ENCODE assay signal across 1 cellular context in the genomic region with DNA sequence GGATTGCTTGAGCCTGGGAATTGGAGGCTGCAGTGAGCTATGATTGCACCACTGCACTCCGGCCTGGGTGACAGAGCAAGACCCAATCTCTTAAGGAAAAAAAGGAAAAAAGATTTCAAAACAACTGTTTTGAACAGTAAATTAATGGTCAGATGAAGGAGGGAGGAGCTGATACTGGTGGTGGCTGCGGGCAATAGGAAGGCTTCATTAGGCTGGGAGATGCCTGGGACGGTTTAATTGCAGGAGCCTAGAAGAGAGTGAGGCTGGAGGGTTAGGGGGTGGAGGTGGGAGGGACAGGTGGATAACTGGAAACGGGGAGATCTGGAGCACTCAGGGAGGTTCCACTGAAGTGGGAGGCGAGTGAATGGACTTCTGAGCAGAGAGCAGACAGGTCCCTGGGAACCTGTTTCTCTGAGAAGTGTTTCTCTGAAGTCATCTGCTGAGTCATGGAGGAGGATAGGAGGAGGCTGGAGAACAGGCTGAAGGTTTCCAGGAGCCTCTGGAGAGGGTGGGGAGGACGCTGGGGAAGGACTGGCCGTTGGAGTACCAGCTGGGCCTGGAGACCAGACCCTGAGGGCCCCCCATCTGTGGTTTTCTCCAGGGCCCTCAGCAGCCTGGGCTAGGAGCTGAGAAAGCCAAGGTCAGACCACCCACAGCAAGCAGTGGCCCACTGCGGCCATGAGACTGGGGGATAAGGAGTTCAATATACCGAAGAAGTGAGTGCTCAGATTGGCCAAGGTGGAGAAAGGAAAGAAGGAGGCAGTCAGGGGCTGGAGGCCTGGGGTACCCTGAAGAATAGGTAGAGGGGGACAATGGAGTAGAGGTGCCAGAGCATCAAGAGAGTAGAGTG.
TF ChIP-seq lines count a peak whose summit lies in the region.

No MANE protein-coding gene starts in this region.

TF ChIP-seq in WTC11, 78 proteins besides CTCF, POLR2A, EP300 and RAD21 (continued from another document):
- TF ChIP-seq, protein P1, sequence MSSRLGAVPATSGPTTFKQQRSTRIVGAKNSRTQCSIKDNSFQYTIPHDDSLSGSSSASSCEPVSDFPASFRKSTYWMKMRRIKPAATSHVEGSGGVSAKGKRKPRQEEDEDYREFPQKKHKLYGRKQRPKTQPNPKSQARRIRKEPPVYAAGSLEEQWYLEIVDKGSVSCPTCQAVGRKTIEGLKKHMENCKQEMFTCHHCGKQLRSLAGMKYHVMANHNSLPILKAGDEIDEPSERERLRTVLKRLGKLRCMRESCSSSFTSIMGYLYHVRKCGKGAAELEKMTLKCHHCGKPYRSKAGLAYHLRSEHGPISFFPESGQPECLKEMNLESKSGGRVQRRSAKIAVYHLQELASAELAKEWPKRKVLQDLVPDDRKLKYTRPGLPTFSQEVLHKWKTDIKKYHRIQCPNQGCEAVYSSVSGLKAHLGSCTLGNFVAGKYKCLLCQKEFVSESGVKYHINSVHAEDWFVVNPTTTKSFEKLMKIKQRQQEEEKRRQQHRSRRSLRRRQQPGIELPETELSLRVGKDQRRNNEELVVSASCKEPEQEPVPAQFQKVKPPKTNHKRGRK (CRISPR knock-in tag; IDR thresholded peaks at IDR 0.05; ENCODE audit: borderline replicate concordance) = no peak
- TF ChIP-seq TEAD4 (CRISPR knock-in tag; IDR thresholded peaks at IDR 0.05) = no peak
- TF ChIP-seq HMGA2 (CRISPR knock-in tag; IDR thresholded peaks at IDR 0.05) = no peak
- no peak for TF ChIP-seq ATF1 (CRISPR knock-in tag; IDR thresholded peaks at IDR 0.05)
- TF ChIP-seq CREM (CRISPR knock-in tag; IDR thresholded peaks at IDR 0.05) = no peak
- no peak for TF ChIP-seq ZNF138 (CRISPR knock-in tag; conservative IDR thresholded peaks at IDR 0.05)
- TF ChIP-seq, protein P2, sequence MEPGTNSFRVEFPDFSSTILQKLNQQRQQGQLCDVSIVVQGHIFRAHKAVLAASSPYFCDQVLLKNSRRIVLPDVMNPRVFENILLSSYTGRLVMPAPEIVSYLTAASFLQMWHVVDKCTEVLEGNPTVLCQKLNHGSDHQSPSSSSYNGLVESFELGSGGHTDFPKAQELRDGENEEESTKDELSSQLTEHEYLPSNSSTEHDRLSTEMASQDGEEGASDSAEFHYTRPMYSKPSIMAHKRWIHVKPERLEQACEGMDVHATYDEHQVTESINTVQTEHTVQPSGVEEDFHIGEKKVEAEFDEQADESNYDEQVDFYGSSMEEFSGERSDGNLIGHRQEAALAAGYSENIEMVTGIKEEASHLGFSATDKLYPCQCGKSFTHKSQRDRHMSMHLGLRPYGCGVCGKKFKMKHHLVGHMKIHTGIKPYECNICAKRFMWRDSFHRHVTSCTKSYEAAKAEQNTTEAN (CRISPR knock-in tag; IDR thresholded peaks at IDR 0.05) = no peak
- TF ChIP-seq GTF2I (CRISPR knock-in tag; conservative IDR thresholded peaks at IDR 0.05) = no peak
- TF ChIP-seq, protein P3, sequence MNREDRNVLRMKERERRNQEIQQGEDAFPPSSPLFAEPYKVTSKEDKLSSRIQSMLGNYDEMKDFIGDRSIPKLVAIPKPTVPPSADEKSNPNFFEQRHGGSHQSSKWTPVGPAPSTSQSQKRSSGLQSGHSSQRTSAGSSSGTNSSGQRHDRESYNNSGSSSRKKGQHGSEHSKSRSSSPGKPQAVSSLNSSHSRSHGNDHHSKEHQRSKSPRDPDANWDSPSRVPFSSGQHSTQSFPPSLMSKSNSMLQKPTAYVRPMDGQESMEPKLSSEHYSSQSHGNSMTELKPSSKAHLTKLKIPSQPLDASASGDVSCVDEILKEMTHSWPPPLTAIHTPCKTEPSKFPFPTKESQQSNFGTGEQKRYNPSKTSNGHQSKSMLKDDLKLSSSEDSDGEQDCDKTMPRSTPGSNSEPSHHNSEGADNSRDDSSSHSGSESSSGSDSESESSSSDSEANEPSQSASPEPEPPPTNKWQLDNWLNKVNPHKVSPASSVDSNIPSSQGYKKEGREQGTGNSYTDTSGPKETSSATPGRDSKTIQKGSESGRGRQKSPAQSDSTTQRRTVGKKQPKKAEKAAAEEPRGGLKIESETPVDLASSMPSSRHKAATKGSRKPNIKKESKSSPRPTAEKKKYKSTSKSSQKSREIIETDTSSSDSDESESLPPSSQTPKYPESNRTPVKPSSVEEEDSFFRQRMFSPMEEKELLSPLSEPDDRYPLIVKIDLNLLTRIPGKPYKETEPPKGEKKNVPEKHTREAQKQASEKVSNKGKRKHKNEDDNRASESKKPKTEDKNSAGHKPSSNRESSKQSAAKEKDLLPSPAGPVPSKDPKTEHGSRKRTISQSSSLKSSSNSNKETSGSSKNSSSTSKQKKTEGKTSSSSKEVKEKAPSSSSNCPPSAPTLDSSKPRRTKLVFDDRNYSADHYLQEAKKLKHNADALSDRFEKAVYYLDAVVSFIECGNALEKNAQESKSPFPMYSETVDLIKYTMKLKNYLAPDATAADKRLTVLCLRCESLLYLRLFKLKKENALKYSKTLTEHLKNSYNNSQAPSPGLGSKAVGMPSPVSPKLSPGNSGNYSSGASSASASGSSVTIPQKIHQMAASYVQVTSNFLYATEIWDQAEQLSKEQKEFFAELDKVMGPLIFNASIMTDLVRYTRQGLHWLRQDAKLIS (CRISPR knock-in tag; IDR thresholded peaks at IDR 0.05; ENCODE audit: borderline replicate concordance) = no peak
- TF ChIP-seq PRRX2 (CRISPR knock-in tag; IDR thresholded peaks at IDR 0.05) = no peak
